In genomic region chr1:224432141-224432540, GRCh38 we compare ENCODE assay signal across 1 cellular context.
TF ChIP-seq lines count a peak whose summit lies in the region.

No MANE protein-coding gene starts in this region.

TF ChIP-seq in WTC11, 78 proteins besides CTCF, POLR2A, EP300 and RAD21 (continued from another document):
- TF ChIP-seq, protein P1, sequence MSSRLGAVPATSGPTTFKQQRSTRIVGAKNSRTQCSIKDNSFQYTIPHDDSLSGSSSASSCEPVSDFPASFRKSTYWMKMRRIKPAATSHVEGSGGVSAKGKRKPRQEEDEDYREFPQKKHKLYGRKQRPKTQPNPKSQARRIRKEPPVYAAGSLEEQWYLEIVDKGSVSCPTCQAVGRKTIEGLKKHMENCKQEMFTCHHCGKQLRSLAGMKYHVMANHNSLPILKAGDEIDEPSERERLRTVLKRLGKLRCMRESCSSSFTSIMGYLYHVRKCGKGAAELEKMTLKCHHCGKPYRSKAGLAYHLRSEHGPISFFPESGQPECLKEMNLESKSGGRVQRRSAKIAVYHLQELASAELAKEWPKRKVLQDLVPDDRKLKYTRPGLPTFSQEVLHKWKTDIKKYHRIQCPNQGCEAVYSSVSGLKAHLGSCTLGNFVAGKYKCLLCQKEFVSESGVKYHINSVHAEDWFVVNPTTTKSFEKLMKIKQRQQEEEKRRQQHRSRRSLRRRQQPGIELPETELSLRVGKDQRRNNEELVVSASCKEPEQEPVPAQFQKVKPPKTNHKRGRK (CRISPR knock-in tag; IDR thresholded peaks at IDR 0.05; ENCODE audit: borderline replicate concordance), result no peak
- no peak for TF ChIP-seq ZNF232 (CRISPR knock-in tag; IDR thresholded peaks at IDR 0.05)
